ENCODE assay signal across 22 cellular contexts in the genomic region with DNA sequence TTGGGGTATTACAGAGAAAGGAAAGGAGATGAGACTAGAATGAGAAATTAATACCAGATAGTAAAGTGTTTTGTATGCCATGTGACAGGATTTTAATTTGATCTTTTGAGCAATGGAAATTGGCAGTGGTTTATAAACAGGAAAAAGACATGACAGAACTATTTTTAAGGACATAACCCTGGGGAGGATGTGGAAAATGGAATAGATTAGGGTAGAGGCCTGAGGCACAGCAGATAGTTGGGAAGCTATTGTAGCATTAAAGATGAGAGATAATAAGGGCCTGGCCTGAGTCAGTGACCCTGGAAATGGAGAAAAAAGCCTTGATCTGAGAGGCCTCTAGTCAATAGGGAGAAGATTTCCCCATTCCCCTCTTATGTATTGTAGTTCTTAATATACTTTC. TPM values are rescaled to one million over a fixed set of nuclear protein-coding genes. Genes with fewer than 3 reads are reported as not detected.
"Had no signal": no experiment of that assay in that cellular context is flagged by ENCODE, and none has a peak within 500 bp of the region (broad histone marks: within the 10 kb centered on the region; RNA-seq: fewer than 3 reads in every experiment).

No MANE protein-coding gene starts in this region.

- H3K9me3 ChIP-seq: esophagus squamous epithelium, neutrophil, testis, tibial artery had no signal

- H3K9ac ChIP-seq: parathyroid adenoma had no signal

- H3K27me3 ChIP-seq: testis, tibial artery had no signal

- H3K27ac ChIP-seq: coronary artery, esophagus squamous epithelium, neutrophil, parathyroid adenoma, testis, tibial artery had no signal

- DNase-seq: dermis blood vessel endothelial cell; effector memory CD8-positive, alpha-beta T cell; erythroblast; esophagus squamous epithelium; mesenchymal stem cell; midbrain; naive thymus-derived CD8-positive, alpha-beta T cell; nephron progenitor cell; stimulated activated CD4-positive, alpha-beta T cell treated with anti-CD3 and anti-CD28 coated beads, Interleukin-12 subunit alpha, Interleukin-12 subunit beta, amount 100 ng/mL, for 4 hours; stimulated activated CD4-positive, alpha-beta T cell treated with anti-CD3 and anti-CD28 coated beads, Interleukin-1b, Interleukin-23, amount 100 ng/mL, for 48 hours; stimulated activated CD4-positive, alpha-beta T cell treated with anti-CD3 and anti-CD28 coated beads, Interleukin-4, amount 100 ng/mL, for 1 hour; stimulated activated naive CD8-positive, alpha-beta T cell treated with anti-CD3 and anti-CD28 coated beads, Interleukin-15, Interleukin-2, amounts not matched to agents 100 U/mL and 50 U/mL, for 24 hours; substantia nigra; testis; tibial artery had no signal

- H3K79me2 ChIP-seq: parathyroid adenoma had no signal

- H2AFZ ChIP-seq: parathyroid adenoma had no signal

- H3K4me1 ChIP-seq: esophagus squamous epithelium, testis, tibial artery had no signal

- H3K4me2 ChIP-seq: smooth muscle cell had no signal

- H3K36me3 ChIP-seq: esophagus squamous epithelium, neutrophil, tibial artery had no signal

- H3K4me3 ChIP-seq: coronary artery, esophagus squamous epithelium, smooth muscle cell, testis, tibial artery had no signal

RNA-seq across cellular contexts. Expression of gene KCNA3, which starts 22.1 kb away (rescaled TPM):
- total RNA-seq: dermis blood vessel endothelial cell, lung microvascular endothelial cell, myocyte had no signal
- polyA plus RNA-seq: keratinocyte had no signal
